In genomic region chr6:105814745-105815536, GRCh38 we compare ENCODE assay signal across 24 cellular contexts.
DNase-seq lines count a peak whose midpoint lies in the region; ATAC-seq and TF ChIP-seq lines count a peak whose summit lies in the region.
"Had no signal": no experiment of that assay in that cellular context is flagged by ENCODE, and none has a peak within 500 bp of the region (broad histone marks: within the 10 kb centered on the region; RNA-seq: fewer than 3 reads in every experiment).

No MANE protein-coding gene starts in this region.

- TF ChIP-seq EP300 in Ishikawa (IDR thresholded peaks at IDR 0.05; ENCODE audit: borderline replicate concordance) = peak; percentile 81; the same call in 1 of the 2 replicates

- ATAC-seq in HG02973 (IDR thresholded peaks at IDR 0.05; ENCODE audit: unreplicated experiment) = no peak
- ATAC-seq: GM23338, left lung, right lobe of liver, Right ventricle myocardium inferior had no signal

- no peaks in the 10 kb centered on the region for H3K27me3 Mint-ChIP-seq in activated CD4-positive, alpha-beta T cell treated with anti-CD3 and anti-CD28 coated beads, Interleukin-2, amount 10 ng/mL, durations not matched to agents 24 days and 14 days
- H3K27me3 Mint-ChIP-seq: T-cell had no signal

- H3K4me3 ChIP-seq in SK-N-MC = no peak overlapping the region
- H3K4me3 ChIP-seq: adrenal gland, GM23338, left lung, right lobe of liver had no signal

- peaks cover 24% of the 10 kb centered on the region for H3K9me3 Mint-ChIP-seq in activated CD4-positive, alpha-beta T cell treated with anti-CD3 and anti-CD28 coated beads, Interleukin-2, amount 10 ng/mL, durations not matched to agents 24 days and 14 days
- H3K9me3 Mint-ChIP-seq: GM23338, nephron progenitor cell had no signal

- intact Hi-C loops in activated CD4-positive, alpha-beta T cell treated with anti-CD3 and anti-CD28 coated beads, Interleukin-2, amount 10 ng/mL, durations not matched to agents 24 days and 14 days (cut with micrococcal nuclease) = loop anchor here (5.0 kb wide), 2 partner anchors 168 to 372 kb away; no protein-coding TSS in a partner anchor

- peaks cover 6% of the 10 kb centered on the region for H3K36me3 Mint-ChIP-seq in activated CD4-positive, alpha-beta T cell treated with anti-CD3 and anti-CD28 coated beads, Interleukin-2, amount 10 ng/mL, durations not matched to agents 24 days and 14 days (ENCODE audit: low read depth)
- H3K36me3 Mint-ChIP-seq: T-cell had no signal

- H3K27ac ChIP-seq in SK-N-MC = peak overlapping the region; percentile 65; the same call in 1 of the 2 replicates
- H3K27ac ChIP-seq: adrenal gland, left lung, right lobe of liver, VCaP had no signal

- H3K4me1 Mint-ChIP-seq in activated CD4-positive, alpha-beta T cell treated with anti-CD3 and anti-CD28 coated beads, Interleukin-2, amount 10 ng/mL, durations not matched to agents 24 days and 14 days = peaks cover 64% of the 10 kb centered on the region

- peak overlapping the region; percentile 25 for H3K4me3 Mint-ChIP-seq in activated CD4-positive, alpha-beta T cell treated with anti-CD3 and anti-CD28 coated beads, Interleukin-2, amount 10 ng/mL, durations not matched to agents 24 days and 14 days
- H3K4me3 Mint-ChIP-seq: GM23338, nephron progenitor cell, T-cell had no signal

- no peak overlapping the region for H3K9ac ChIP-seq in SK-N-MC (ENCODE audit: insufficient read length)

- peak; percentile 80 for DNase-seq in activated CD4-positive, alpha-beta T cell treated with anti-CD3 and anti-CD28 coated beads, Interleukin-2, amount 10 ng/mL, durations not matched to agents 24 days and 14 days
- no peak for DNase-seq in activated CD4-positive, alpha-beta T cell treated with anti-CD3 and anti-CD28 coated beads, Interleukin-2, amount 50 U/mL, for 4 hours
- DNase-seq in SK-N-MC (ENCODE audit: low read depth, low spot score) (no peak), kidney tubule cell (ENCODE audit: low spot score) (peak; percentile 51), inferior parietal cortex (ENCODE audit: extremely low spot score) (no peak), SIG-M5 treated with dmso at 0.1 percent for 504 hours (lab: John Stamatoyannopoulos, UW; ENCODE audit: unreplicated experiment) (no peak)
- DNase-seq: adrenal gland; cortex of kidney; GF-D8; head of caudate nucleus; KBM-7; left lung; midbrain; NCI-H1930; NCI-H69; nephron progenitor cell; right lobe of liver; stimulated activated CD8-positive, alpha-beta memory T cell treated with anti-CD3 and anti-CD28 coated beads, Interleukin-4, amount 100 ng/mL, for 48 hours; T-cell had no signal

- H3K9me3 ChIP-seq in SK-N-MC (ENCODE audit: low read depth, low read length) = no peaks in the 10 kb centered on the region
- H3K9me3 ChIP-seq: adrenal gland, left lung, right lobe of liver had no signal

- peak overlapping the region; percentile 54 for H3K27ac Mint-ChIP-seq in activated CD4-positive, alpha-beta T cell treated with anti-CD3 and anti-CD28 coated beads, Interleukin-2, amount 10 ng/mL, durations not matched to agents 24 days and 14 days
- H3K27ac Mint-ChIP-seq: GM23338, nephron progenitor cell, T-cell had no signal

- no peak for TF ChIP-seq RAD21 in Ishikawa (IDR thresholded peaks at IDR 0.05; ENCODE audit: low read depth)

- H3K36me3 ChIP-seq in SK-N-MC (ENCODE audit: insufficient read depth, low read length) = no peaks in the 10 kb centered on the region
- H3K36me3 ChIP-seq: adrenal gland, left lung, right lobe of liver had no signal

TF ChIP-seq in Ishikawa, 13 proteins besides CTCF, POLR2A, EP300 and RAD21:
- TF ChIP-seq EGR1 (IDR thresholded peaks at IDR 0.05) (no peak), REST (IDR thresholded peaks at IDR 0.05; ENCODE audit: low read depth) (no peak), ZBTB7A (IDR thresholded peaks at IDR 0.05; ENCODE audit: low read depth) (no peak), TCF12 (IDR thresholded peaks at IDR 0.05; ENCODE audit: low read depth) (peak; percentile 52; the same call in 1 of the 2 replicates), FOXM1 (IDR thresholded peaks at IDR 0.05; ENCODE audit: borderline replicate concordance, low read depth) (peak; percentile 49; the same call in 1 of the 2 replicates), TEAD4 (IDR thresholded peaks at IDR 0.05) (peak; percentile 80), USF1 (IDR thresholded peaks at IDR 0.05) (no peak)

Comparison
In these comparisons a context has a peak if more than half of its experiments do, and no peak if none do; other contexts are left out.
1. DNase-seq: peak in activated CD4-positive, alpha-beta T cell treated with anti-CD3 and anti-CD28 coated beads, Interleukin-2, amount 10 ng/mL, durations not matched to agents 24 days and 14 days (single experiment) and kidney tubule cell (single experiment); none in activated CD4-positive, alpha-beta T cell treated with anti-CD3 and anti-CD28 coated beads, Interleukin-2, amount 50 U/mL, for 4 hours (0 of 2), SK-N-MC (single experiment), inferior parietal cortex (single experiment) and SIG-M5 treated with dmso at 0.1 percent for 504 hours (single experiment).